8 cellular contexts compared by ENCODE assay signal in the genomic region with DNA sequence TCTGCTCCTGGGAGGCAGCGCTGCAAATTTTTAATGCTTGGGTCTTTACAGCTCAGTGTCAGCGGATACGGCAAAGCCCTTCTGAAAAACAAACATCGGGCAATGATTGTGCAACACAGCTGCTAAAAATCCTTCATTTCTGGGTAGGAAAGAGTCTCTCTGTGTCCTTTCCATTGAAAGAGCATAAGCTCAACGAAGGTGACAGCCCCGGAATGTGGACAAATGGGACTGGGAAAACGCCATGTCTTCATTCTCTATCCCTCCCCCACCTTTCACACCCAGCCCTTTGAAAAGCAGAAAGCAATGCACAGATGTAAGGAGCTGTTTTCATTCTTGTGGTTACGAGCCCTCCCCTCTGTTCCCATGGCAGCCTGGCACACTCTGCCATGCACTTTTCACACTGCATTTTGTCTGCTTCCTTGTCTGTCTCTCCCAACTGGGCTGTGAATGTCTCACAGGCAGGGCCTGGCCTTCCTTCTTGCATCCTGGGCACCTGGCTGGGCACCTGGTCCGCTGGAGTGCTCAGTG. TPM values are rescaled to one million over a fixed set of nuclear protein-coding genes. Genes with fewer than 3 reads are reported as not detected.
A peak's percentile ranks its signal among the peaks of the same experiment; 100 is the strongest.
DNase-seq lines count a peak whose midpoint lies in the region; ATAC-seq and TF ChIP-seq lines count a peak whose summit lies in the region.

No MANE protein-coding gene starts in this region.

- H3K27me3 ChIP-seq in SK-N-SH (ENCODE audit: insufficient read depth), result no peaks in the 10 kb centered on the region
- no peaks in the 10 kb centered on the region for H3K27me3 ChIP-seq in smooth muscle cell (ENCODE audit: low read depth)

- DNase-seq in SK-N-SH (no peak), NCI-H748 treated with DMSO at 0.1 percent for 48 hours (lab: John Stamatoyannopoulos, UW) (peak; percentile 1), smooth muscle cell (lab: John Stamatoyannopoulos, UW; ENCODE audit: unreplicated experiment) (no peak), NCI-H446 treated with DMSO at 0.1 percent for 48 hours (lab: John Stamatoyannopoulos, UW) (no peak)

- H3K27ac ChIP-seq in SK-N-SH (ENCODE audit: low read depth in 2 of 2, low read length in 1 of 2) (no peak overlapping the region), smooth muscle cell (ENCODE audit: low read depth) (no peak overlapping the region)

- POLR2A ChIA-PET in SK-N-SH (lab: Yijun Ruan, JAX), result no interaction called here

- H3K36me3 ChIP-seq in SK-N-SH (replicated peaks in 1 of 2; ENCODE audit: control insufficient read depth in 1 of 2, insufficient read depth in 2 of 2, low read length in 1 of 2), result no peaks in the 10 kb centered on the region
- no peaks in the 10 kb centered on the region for H3K36me3 ChIP-seq in smooth muscle cell (ENCODE audit: low read depth)

- H3K4me2 ChIP-seq in SK-N-SH (no peak overlapping the region), smooth muscle cell (peak overlapping the region; percentile 69)

- H3K9me3 ChIP-seq in SK-N-SH (no peaks in the 10 kb centered on the region), smooth muscle cell (replicated peaks; ENCODE audit: low read depth) (no peaks in the 10 kb centered on the region)

- H2AFZ ChIP-seq in SK-N-SH (ENCODE audit: low read depth), result no peak overlapping the region
- H2AFZ ChIP-seq in smooth muscle cell (ENCODE audit: low read depth), result peak overlapping the region; percentile 43

- WGBS in SK-N-SH (ENCODE audit: low lambda C conversion rate), result 71% methylated on average over 9 of the region's 9 CpGs
- WGBS in smooth muscle cell (ENCODE audit: low lambda C conversion rate), result 34% methylated on average over 9 of the region's 9 CpGs

- no peaks in the 10 kb centered on the region for H3F3A ChIP-seq in SK-N-SH (replicated peaks; ENCODE audit: insufficient read depth)
- H3F3A ChIP-seq in smooth muscle cell (ENCODE audit: low read depth), result no peaks in the 10 kb centered on the region

- no peaks in the 10 kb centered on the region for H3K9me2 ChIP-seq in SK-N-SH

- H3K4me1 ChIP-seq in SK-N-SH (ENCODE audit: control insufficient read depth in 1 of 2, insufficient read depth in 2 of 2, low read depth in 1 of 2, low read length in 1 of 2) (peaks cover 5 to 6% of the 10 kb centered on the region in 2 experiments; a peak in 1 of 4 replicates), smooth muscle cell (ENCODE audit: low read depth) (peaks cover 9% of the 10 kb centered on the region)

- no peak overlapping the region for H3K9ac ChIP-seq in SK-N-SH
- H3K9ac ChIP-seq in smooth muscle cell (ENCODE audit: low read depth), result no peak overlapping the region

- CTCF ChIA-PET in SK-N-SH (lab: Yijun Ruan, JAX), result interaction anchor here (0.7 to 1.8 kb wide), 2 partner anchors 131 to 480 kb away, joined by 4 to 6 read pairs; no protein-coding TSS in a partner anchor

- TF ChIP-seq EP300 in SK-N-SH (IDR thresholded peaks at IDR 0.05; ENCODE audit: borderline replicate concordance in 1 of 2, low read depth in 1 of 2, low read length in 1 of 2), result no peak

- TF ChIP-seq RAD21 in SK-N-SH (IDR thresholded peaks at IDR 0.05; ENCODE audit: low read length), result no peak

- TF ChIP-seq CTCF in SK-N-SH (IDR thresholded peaks at IDR 0.05) (no peak), smooth muscle cell (IDR thresholded peaks at IDR 0.05; ENCODE audit: borderline replicate concordance, insufficient read depth, poor library complexity, severe bottlenecking) (no peak)

- H3K4me3 ChIP-seq in SK-N-SH (ENCODE audit: low read depth in 2 of 2, low read length in 1 of 2) (no peak overlapping the region), smooth muscle cell (no peak overlapping the region)

- H3K79me2 ChIP-seq in SK-N-SH (ENCODE audit: insufficient read depth), result no peaks in the 10 kb centered on the region
- H3K79me2 ChIP-seq in smooth muscle cell (ENCODE audit: low read depth), result no peaks in the 10 kb centered on the region

- ATAC-seq in SK-N-SH treated with all-trans-retinoic acid at 6 μM for 48 hours (peak; percentile 73), esophagus mucosa (peak; percentile 28), HG03039 (IDR thresholded peaks at IDR 0.05; ENCODE audit: unreplicated experiment) (no peak), HG03378 (IDR thresholded peaks at IDR 0.05; ENCODE audit: unreplicated experiment) (no peak)

- no peaks in the 10 kb centered on the region for H4K20me1 ChIP-seq in SK-N-SH (ENCODE audit: insufficient read depth)
- no peaks in the 10 kb centered on the region for H4K20me1 ChIP-seq in smooth muscle cell (ENCODE audit: low read depth)

TF ChIP-seq in SK-N-SH treated with all-trans-retinoic acid at 6 μM for 48 hours, 23 proteins besides CTCF, POLR2A, EP300 and RAD21 (continues in another document):
- no peak for TF ChIP-seq GLIS3 (CRISPR knock-in tag; IDR thresholded peaks at IDR 0.05)
- TF ChIP-seq SNAI2 (CRISPR knock-in tag; IDR thresholded peaks at IDR 0.05), result no peak
- no peak for TF ChIP-seq OSR1 (CRISPR knock-in tag; IDR thresholded peaks at IDR 0.05)
- TF ChIP-seq, protein P1, sequence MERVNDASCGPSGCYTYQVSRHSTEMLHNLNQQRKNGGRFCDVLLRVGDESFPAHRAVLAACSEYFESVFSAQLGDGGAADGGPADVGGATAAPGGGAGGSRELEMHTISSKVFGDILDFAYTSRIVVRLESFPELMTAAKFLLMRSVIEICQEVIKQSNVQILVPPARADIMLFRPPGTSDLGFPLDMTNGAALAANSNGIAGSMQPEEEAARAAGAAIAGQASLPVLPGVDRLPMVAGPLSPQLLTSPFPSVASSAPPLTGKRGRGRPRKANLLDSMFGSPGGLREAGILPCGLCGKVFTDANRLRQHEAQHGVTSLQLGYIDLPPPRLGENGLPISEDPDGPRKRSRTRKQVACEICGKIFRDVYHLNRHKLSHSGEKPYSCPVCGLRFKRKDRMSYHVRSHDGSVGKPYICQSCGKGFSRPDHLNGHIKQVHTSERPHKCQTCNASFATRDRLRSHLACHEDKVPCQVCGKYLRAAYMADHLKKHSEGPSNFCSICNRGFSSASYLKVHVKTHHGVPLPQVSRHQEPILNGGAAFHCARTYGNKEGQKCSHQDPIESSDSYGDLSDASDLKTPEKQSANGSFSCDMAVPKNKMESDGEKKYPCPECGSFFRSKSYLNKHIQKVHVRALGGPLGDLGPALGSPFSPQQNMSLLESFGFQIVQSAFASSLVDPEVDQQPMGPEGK (CRISPR knock-in tag; IDR thresholded peaks at IDR 0.05; ENCODE audit: borderline replicate concordance), result no peak
- no peak for TF ChIP-seq ZC3H10 (CRISPR knock-in tag; IDR thresholded peaks at IDR 0.05)
- no peak for TF ChIP-seq ZFP3 (CRISPR knock-in tag; IDR thresholded peaks at IDR 0.05)
- no peak for TF ChIP-seq ESRRG (CRISPR knock-in tag; IDR thresholded peaks at IDR 0.05)
- TF ChIP-seq ISL1 (CRISPR knock-in tag; IDR thresholded peaks at IDR 0.05), result no peak
- no peak for TF ChIP-seq ZNF565 (CRISPR knock-in tag; conservative IDR thresholded peaks at IDR 0.05; ENCODE audit: low read depth)
- no peak for TF ChIP-seq CSDC2 (CRISPR knock-in tag; IDR thresholded peaks at IDR 0.05)

TF ChIP-seq in SK-N-SH, 30 proteins besides CTCF, POLR2A, EP300 and RAD21:
- TF ChIP-seq MXI1 (IDR thresholded peaks at IDR 0.05; ENCODE audit: low read depth, low read length), result no peak
- TF ChIP-seq, protein P2, sequence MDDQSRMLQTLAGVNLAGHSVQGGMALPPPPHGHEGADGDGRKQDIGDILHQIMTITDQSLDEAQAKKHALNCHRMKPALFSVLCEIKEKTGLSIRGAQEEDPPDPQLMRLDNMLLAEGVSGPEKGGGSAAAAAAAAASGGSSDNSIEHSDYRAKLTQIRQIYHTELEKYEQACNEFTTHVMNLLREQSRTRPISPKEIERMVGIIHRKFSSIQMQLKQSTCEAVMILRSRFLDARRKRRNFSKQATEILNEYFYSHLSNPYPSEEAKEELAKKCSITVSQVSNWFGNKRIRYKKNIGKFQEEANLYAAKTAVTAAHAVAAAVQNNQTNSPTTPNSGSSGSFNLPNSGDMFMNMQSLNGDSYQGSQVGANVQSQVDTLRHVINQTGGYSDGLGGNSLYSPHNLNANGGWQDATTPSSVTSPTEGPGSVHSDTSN (IDR thresholded peaks at IDR 0.05), result no peak
TF ChIP-seq in SK-N-SH: peak in this region for 0.

RNA-seq across cellular contexts. Expression of a gene that starts 16.1 kb away (rescaled TPM):
- polyA plus RNA-seq in SK-N-SH (2012; rRNA removed) (16.7 and 17.2 TPM in 2 replicates), smooth muscle cell (6.9 and 8.2 TPM in 2 replicates)
- polyA plus RNA-seq in SK-N-SH (2012; cell fraction: cytosol; rRNA removed), result 9.0 and 13.1 TPM in 2 replicates
- polyA plus RNA-seq in SK-N-SH (2012; cell fraction: nucleus; rRNA removed), result 12.7 and 14.9 TPM in 2 replicates
- total RNA-seq in esophagus mucosa (5.3 TPM), smooth muscle cell (4.6 and 4.8 TPM in 2 replicates)

Comparison
In these comparisons a context has a peak if more than half of its experiments do, and no peak if none do; other contexts are left out.
1. ATAC-seq: peak in SK-N-SH treated with all-trans-retinoic acid at 6 μM for 48 hours (single experiment) and esophagus mucosa (single experiment); none in HG03039 (single experiment) and HG03378 (single experiment).